ENCODE assay signal across 8 cellular contexts in genomic region chr3:98812851-98813374, GRCh38. TPM values are rescaled to one million over a fixed set of nuclear protein-coding genes. Genes with fewer than 3 reads are reported as not detected.
DNase-seq lines count a peak whose midpoint lies in the region; ATAC-seq, FAIRE-seq and TF ChIP-seq lines count a peak whose summit lies in the region.

No MANE protein-coding gene starts in this region.

- H3K27me3 ChIP-seq in bronchial epithelial cell (ENCODE audit: control insufficient read depth, insufficient read depth, low read length) (no peaks in the 10 kb centered on the region), lower lobe of right lung (ENCODE audit: low read depth) (no peaks in the 10 kb centered on the region)

- H3K4me1 Mint-ChIP-seq in activated T-cell treated with anti-CD3 and anti-CD28 coated beads, Interleukin-2, amount 50 U/mL, for 4 hours (ENCODE audit: low read depth), result no peaks in the 10 kb centered on the region

- FAIRE-seq in G401.6 (lab: Jason Lieb, UNC) (peak; percentile 95), bronchial epithelial cell (lab: Jason Lieb, UNC) (no peak)

- intact Hi-C loops in lower lobe of right lung (cut with DNase I), result loop anchor here (10.0 kb wide), 1 partner anchor 218 kb away; the partner anchor contains the start of gene CPOX

- peak; percentile 69 to 79 for ATAC-seq in lower lobe of right lung
- ATAC-seq in activated T-cell treated with anti-CD3 and anti-CD28 coated beads, Interleukin-2, amount 50 U/mL, for 4 hours, result no peak
- ATAC-seq in HG03457 (IDR thresholded peaks at IDR 0.05; ENCODE audit: unreplicated experiment), result no peak

- H3K36me3 Mint-ChIP-seq in activated T-cell treated with anti-CD3 and anti-CD28 coated beads, Interleukin-2, amount 50 U/mL, for 4 hours (ENCODE audit: insufficient read depth), result no peaks in the 10 kb centered on the region

- H3K36me3 ChIP-seq in bronchial epithelial cell (ENCODE audit: control insufficient read depth, insufficient read depth, low read length), result no peaks in the 10 kb centered on the region
- peaks cover 36% of the 10 kb centered on the region for H3K36me3 ChIP-seq in lower lobe of right lung

- peak; percentile 30 for TF ChIP-seq CTCF in bronchial epithelial cell (IDR thresholded peaks at IDR 0.05; ENCODE audit: insufficient read depth, low read length, severe bottlenecking)
- peak; percentile 63 for TF ChIP-seq CTCF in lower lobe of right lung (IDR thresholded peaks at IDR 0.05)

- no peaks in the 10 kb centered on the region for H3K9me3 ChIP-seq in lower lobe of right lung

- H3K4me1 ChIP-seq in lower lobe of right lung, result no peaks in the 10 kb centered on the region

- H3K9me3 Mint-ChIP-seq in activated T-cell treated with anti-CD3 and anti-CD28 coated beads, Interleukin-2, amount 50 U/mL, for 4 hours, result no peaks in the 10 kb centered on the region

- H3K27me3 Mint-ChIP-seq in activated T-cell treated with anti-CD3 and anti-CD28 coated beads, Interleukin-2, amount 50 U/mL, for 4 hours (ENCODE audit: low read depth), result no peaks in the 10 kb centered on the region

- DNase-seq in HCEC 1CT (peak; percentile 53), NCI-H2171 (lab: John Stamatoyannopoulos, UW) (peak; percentile 1), bronchial epithelial cell (ENCODE audit: low read depth) (peak; percentile 71), lower lobe of right lung (peak; percentile 62), COLO668 (lab: John Stamatoyannopoulos, UW; ENCODE audit: unreplicated experiment) (no peak)
- no peak for DNase-seq in activated T-cell treated with anti-CD3 and anti-CD28 coated beads, Interleukin-2, amount 50 U/mL, for 4 hours

- no peak overlapping the region for H3K4me3 Mint-ChIP-seq in activated T-cell treated with anti-CD3 and anti-CD28 coated beads, Interleukin-2, amount 50 U/mL, for 4 hours

- no peak overlapping the region for H3K27ac ChIP-seq in lower lobe of right lung

- H3K4me3 ChIP-seq in bronchial epithelial cell (ENCODE audit: low read depth, low read length) (no peak overlapping the region), lower lobe of right lung (no peak overlapping the region)

RNA-seq across cellular contexts. Expression of gene ST3GAL6, which starts 49.8 kb away (rescaled TPM):
- total RNA-seq in bronchial epithelial cell (2.9 and 5.4 TPM in 2 replicates), lower lobe of right lung (42.4 TPM)
- under 1 TPM in 1 of 3 donors, not detected in 2; 0.24 TPM for total RNA-seq in activated T-cell treated with anti-CD3 and anti-CD28 coated beads, Interleukin-2, amount 50 U/mL, for 4 hours

Comparison
In these comparisons a context has a peak if more than half of its experiments do, and no peak if none do; other contexts are left out.
1. DNase-seq: peak in HCEC 1CT (single experiment), NCI-H2171 (single experiment), bronchial epithelial cell (single experiment) and lower lobe of right lung (single experiment); none in COLO668 (single experiment) and activated T-cell treated with anti-CD3 and anti-CD28 coated beads, Interleukin-2, amount 50 U/mL, for 4 hours (single experiment).
2. ATAC-seq: peak in lower lobe of right lung (2 of 2); none in activated T-cell treated with anti-CD3 and anti-CD28 coated beads, Interleukin-2, amount 50 U/mL, for 4 hours (0 of 2) and HG03457 (single experiment).